In genomic region chr1:175154595-175155472, GRCh38 we compare ENCODE assay signal across 8 cellular contexts. TPM values are rescaled to one million over a fixed set of nuclear protein-coding genes. Genes with fewer than 3 reads are reported as not detected.
DNase-seq lines count a peak whose midpoint lies in the region; ATAC-seq, FAIRE-seq and TF ChIP-seq lines count a peak whose summit lies in the region.

No MANE protein-coding gene starts in this region.

- H3K9me3 ChIP-seq in liver (ENCODE audit: control insufficient read depth in 4 of 4, low read length in 3 of 4) = no peaks in the 10 kb centered on the region

- H3K36me3 Mint-ChIP-seq in central memory CD8-positive, alpha-beta T cell (ENCODE audit: insufficient read depth) = peaks cover 4% of the 10 kb centered on the region

- H3K4me3 Mint-ChIP-seq in central memory CD8-positive, alpha-beta T cell = no peak overlapping the region

- 22% methylated on average over 11 of the region's 11 CpGs for WGBS in liver

- peak; percentile 84 for TF ChIP-seq CTCF in liver (IDR thresholded peaks at IDR 0.05; ENCODE audit: low read depth, low read length, missing input control)

- no peaks in the 10 kb centered on the region for H3K9me3 Mint-ChIP-seq in central memory CD8-positive, alpha-beta T cell

- H3K27ac ChIP-seq in liver (ENCODE audit: low read depth in 1 of 2, low read length in 2 of 2) = no peak overlapping the region

- in situ Hi-C loops in Caki2 (cut with HindIII; ENCODE audit: low pct_unique_long_range_greater_than_20kb, low sequenced_read_pairs) = no loop called here

- H3K27me3 Mint-ChIP-seq in central memory CD8-positive, alpha-beta T cell = peaks cover 43% of the 10 kb centered on the region

- DNase-seq in Caki2 (ENCODE audit: low read depth) = peak; percentile 39
- DNase-seq in HCEC 1CT = peak; percentile 8
- DNase-seq in NCI-H2227 (lab: John Stamatoyannopoulos, UW; ENCODE audit: unreplicated experiment) = peak; percentile 75
- DNase-seq in central memory CD8-positive, alpha-beta T cell (ENCODE audit: low spot score in 2 of 2) = peak; percentile 53 to 54
- peak; percentile 62 for DNase-seq in stimulated activated CD8-positive, alpha-beta memory T cell treated with anti-CD3 and anti-CD28 coated beads, Interleukin-12 subunit alpha, Interleukin-12 subunit beta, amount 100 ng/mL, for 1 hour (ENCODE audit: low read depth)
- no peak for DNase-seq in RCC 7860 (ENCODE audit: low spot score)

- peaks cover 0 to 14% (median 7%) of the 10 kb centered on the region in 4 donors for H3K36me3 ChIP-seq in liver (ENCODE audit: control insufficient read depth in 4 of 4, insufficient read depth in 3 of 4, low read depth in 1 of 4, low read length in 3 of 4)

- no peaks in the 10 kb centered on the region for H3K27me3 ChIP-seq in liver (ENCODE audit: control insufficient read depth in 4 of 4, insufficient read depth in 4 of 4, low read length in 3 of 4)

- H3K4me1 Mint-ChIP-seq in central memory CD8-positive, alpha-beta T cell = peaks cover 22% of the 10 kb centered on the region

- peak overlapping the region; percentile 9 for H3K27ac Mint-ChIP-seq in central memory CD8-positive, alpha-beta T cell (ENCODE audit: low read depth)

- peak; percentile 94 to 98 for TF ChIP-seq RAD21 in liver (IDR thresholded peaks at IDR 0.05)

- no peak overlapping the region for H3K4me3 ChIP-seq in liver (ENCODE audit: low read depth in 1 of 3, low read length in 3 of 3)

- H3K9ac ChIP-seq in liver (ENCODE audit: low read depth in 1 of 2, low read length in 2 of 2) = no peak overlapping the region

- peaks cover 3 to 21% (median 17%) of the 10 kb centered on the region in 4 donors for H3K4me1 ChIP-seq in liver (ENCODE audit: control insufficient read depth in 4 of 4, insufficient read depth in 4 of 4, low read length in 3 of 4)

- no peak for FAIRE-seq in RCC 7860 (lab: Jason Lieb, UNC)

- peak; percentile 59 to 62 for ATAC-seq in activated CD4-positive, CD25-positive, alpha-beta regulatory T cell treated with anti-CD3 and anti-CD28 coated beads, Interleukin-2, amount 50 U/mL, for 24 hours
- ATAC-seq in central memory CD8-positive, alpha-beta T cell (replicated peaks; ENCODE audit: extremely low read depth, poor library complexity, severe bottlenecking) = no peak

TF ChIP-seq in liver, 16 proteins besides CTCF, POLR2A, EP300 and RAD21:
- no peak for TF ChIP-seq MAX (IDR thresholded peaks at IDR 0.05)
- no peak for TF ChIP-seq FOXA1 (IDR thresholded peaks at IDR 0.05)
- no peak for TF ChIP-seq TAF1 (conservative IDR thresholded peaks at IDR 0.05)
- peak in 1 of 2 donors; percentile 22 for TF ChIP-seq RXRA (IDR thresholded peaks at IDR 0.05)
- no peak for TF ChIP-seq EGR1 (IDR thresholded peaks at IDR 0.05; ENCODE audit: low read depth in 2 of 2)
- TF ChIP-seq HNF4A (conservative IDR thresholded peaks at IDR 0.05) = peak in 1 of 2 donors; percentile 11
- TF ChIP-seq FOXA2 (IDR thresholded peaks at IDR 0.05) = peak; percentile 26
- TF ChIP-seq JUND (IDR thresholded peaks at IDR 0.05) = no peak
- no peak for TF ChIP-seq NR2F2 (IDR thresholded peaks at IDR 0.05)
- peak; percentile 6 for TF ChIP-seq HNF4G (IDR thresholded peaks at IDR 0.05)
- no peak for TF ChIP-seq ATF3 (IDR thresholded peaks at IDR 0.05)
- no peak for TF ChIP-seq YY1 (IDR thresholded peaks at IDR 0.05)
- TF ChIP-seq SP1 (IDR thresholded peaks at IDR 0.05) = no peak
- TF ChIP-seq ZBTB33 (IDR thresholded peaks at IDR 0.05) = no peak
- TF ChIP-seq REST (IDR thresholded peaks at IDR 0.05) = no peak
- no peak for TF ChIP-seq GABPA (IDR thresholded peaks at IDR 0.05 in 1 of 2, conservative IDR thresholded peaks at IDR 0.05 in 1 of 2)

RNA-seq across cellular contexts. Expression of gene KIAA0040, which starts 37.7 kb away (rescaled TPM):
- 0.98 and 2.0 TPM in 2 replicates for total RNA-seq in Caki2 (2014; rRNA removed; shearing (Covaris generic); ENCODE audit: low replicate concordance)
- total RNA-seq in liver = 10 to 100 TPM in 1 of 2 donors, 1 to 10 TPM in 1; 5.7 to 12.0 TPM
- 1 to 10 TPM; 4.6 to 5.8 TPM for polyA plus RNA-seq in liver
